ENCODE assay signal across 23 cellular contexts in genomic region chr13:92735909-92736308, GRCh38.
"Had no signal": no experiment of that assay in that cellular context is flagged by ENCODE, and none has a peak within 500 bp of the region (broad histone marks: within the 10 kb centered on the region; RNA-seq: fewer than 3 reads in every experiment).

No MANE protein-coding gene starts in this region.

- H3K27ac ChIP-seq: colonic mucosa, coronary artery, dorsolateral prefrontal cortex, epithelial cell of prostate, esophagus muscularis mucosa, esophagus squamous epithelium, foreskin keratinocyte, gastrocnemius medialis, gastroesophageal sphincter, heart left ventricle, heart right ventricle had no signal

- DNase-seq: colonic mucosa; cortex of kidney; dermis blood vessel endothelial cell; dorsolateral prefrontal cortex; effector CD4-positive, alpha-beta T cell; effector CD8-positive, alpha-beta T cell; effector memory CD4-positive, alpha-beta T cell; effector memory CD8-positive, alpha-beta T cell; endodermal cell; erythroblast; esophagus squamous epithelium; foreskin fibroblast; foreskin keratinocyte; foreskin melanocyte; gastrocnemius medialis; glutamatergic neuron; head of caudate nucleus; heart left ventricle; heart right ventricle had no signal

- H3K4me1 ChIP-seq: colonic mucosa, esophagus muscularis mucosa, esophagus squamous epithelium, foreskin keratinocyte, gastrocnemius medialis, gastroesophageal sphincter, heart left ventricle, heart right ventricle had no signal

- H3K9me3 ChIP-seq: colonic mucosa, esophagus squamous epithelium, gastrocnemius medialis had no signal

- H3K36me3 ChIP-seq: colonic mucosa, esophagus muscularis mucosa, esophagus squamous epithelium, gastrocnemius medialis, gastroesophageal sphincter, heart left ventricle, heart right ventricle had no signal

- H3K4me3 ChIP-seq: colonic mucosa, coronary artery, dorsolateral prefrontal cortex, esophagus muscularis mucosa, esophagus squamous epithelium, gastrocnemius medialis, gastroesophageal sphincter, heart left ventricle, heart right ventricle had no signal
